In the genomic region with DNA sequence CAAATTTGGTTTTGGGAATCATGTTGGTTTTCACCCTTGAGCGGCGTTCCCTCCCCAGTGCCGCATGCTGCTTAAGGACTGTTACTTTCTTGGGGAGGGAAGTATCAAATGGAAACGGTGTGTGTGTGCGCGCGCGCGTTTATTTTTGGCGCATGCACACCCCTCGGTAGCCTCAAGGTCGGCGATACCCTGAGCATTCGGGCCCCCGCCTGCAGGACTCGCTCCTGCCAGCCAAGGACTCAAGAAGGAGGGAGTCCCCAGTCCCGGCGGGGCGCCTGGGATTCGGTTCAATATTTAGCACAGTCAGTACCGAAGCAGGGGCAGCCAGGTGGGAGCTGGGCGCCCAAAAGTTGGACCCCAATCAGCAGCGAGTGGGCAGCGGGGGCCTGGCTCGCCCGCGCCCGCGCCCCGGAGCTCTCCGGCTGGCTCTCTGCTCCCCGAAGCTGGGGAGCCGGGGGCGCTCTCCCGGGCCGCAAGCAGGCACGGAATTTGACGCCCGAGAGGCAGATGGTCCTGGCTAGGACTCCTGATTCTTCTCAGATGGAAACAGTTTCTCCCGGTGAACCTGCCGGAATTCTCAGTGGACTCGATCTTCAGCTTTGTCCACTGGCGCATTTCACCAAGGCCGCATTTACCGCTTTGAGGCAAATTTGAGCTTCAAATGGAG, we compare ENCODE assay signal across 8 cellular contexts.
DNase-seq lines count a peak whose midpoint lies in the region; ATAC-seq and TF ChIP-seq lines count a peak whose summit lies in the region.

No MANE protein-coding gene starts in this region.

- TF ChIP-seq EP300 in stomach (IDR thresholded peaks at IDR 0.05), result no peak

- peak overlapping the region; percentile 96 for H3K4me2 ChIP-seq in IMR-90 (ENCODE audit: low read depth, low read length)

- no peaks in the 10 kb centered on the region for H3K9me1 ChIP-seq in IMR-90 (ENCODE audit: insufficient read depth, low read length)

- no peak overlapping the region for H4K91ac ChIP-seq in IMR-90 (ENCODE audit: insufficient read depth, low read depth, low read length)

- no peak overlapping the region for H2AK5ac ChIP-seq in IMR-90 (ENCODE audit: low read depth, low read length)

- CTCF ChIA-PET in IMR-90 (lab: Yijun Ruan, JAX), result interaction anchor here (0.6 to 1.0 kb wide), 6 partner anchors 10 to 444 kb away, joined by 3 to 8 read pairs (median 4); no protein-coding TSS in a partner anchor

- no peak overlapping the region for H2AK9ac ChIP-seq in IMR-90 (replicated peaks; ENCODE audit: low read depth, low read length, poor library complexity)

- H3K27ac ChIP-seq in IMR-90 (ENCODE audit: insufficient read depth, low read length) (no peak overlapping the region), dorsolateral prefrontal cortex (peak overlapping the region in 12 of 59 donors; percentile 10 to 65 (median 37)), stomach (peak overlapping the region in 2 of 5 donors; percentile 3 to 35)

- H3K9ac ChIP-seq in IMR-90 (ENCODE audit: low read depth, low read length), result no peak overlapping the region

- H2BK120ac ChIP-seq in IMR-90 (ENCODE audit: low read depth, low read length), result no peak overlapping the region

- DNase-seq in IMR-90 (peak; percentile 1), dorsolateral prefrontal cortex (peak in 9 of 10 donors; percentile 18 to 53 (median 31)), left kidney (ENCODE audit: low read depth, low spot score) (peak; percentile 63), stomach (no peak), HCEC 1CT (no peak), medulla oblongata (ENCODE audit: extremely low spot score) (no peak), AG08396 (ENCODE audit: low spot score) (no peak)

- no peak overlapping the region for H2BK20ac ChIP-seq in IMR-90 (ENCODE audit: low read depth, low read length)

- TF ChIP-seq RAD21 in IMR-90 (IDR thresholded peaks at IDR 0.05; ENCODE audit: low read length), result no peak

- ATAC-seq in IMR-90 (ENCODE audit: low read depth) (peak; percentile 38), esophagus mucosa (no peak)

- TF ChIP-seq CTCF in IMR-90 (conservative IDR thresholded peaks at IDR 0.05; ENCODE audit: low read depth, low read length), result no peak
- TF ChIP-seq CTCF in dorsolateral prefrontal cortex (IDR thresholded peaks at IDR 0.05 in 54 of 56, conservative IDR thresholded peaks at IDR 0.05 in 2 of 56; ENCODE audit: low read depth in 1 of 56, partially characterized antibody in 56 of 56), result no peak
- TF ChIP-seq CTCF in stomach (IDR thresholded peaks at IDR 0.05), result no peak

- TF ChIP-seq POLR2A in IMR-90 (IDR thresholded peaks at IDR 0.05; ENCODE audit: low read depth, low read length) (no peak), stomach (IDR thresholded peaks at IDR 0.05) (no peak)

- H3K4me3 ChIP-seq in IMR-90 (ENCODE audit: insufficient read depth, low read depth, low read length) (peak overlapping the region; percentile 47), dorsolateral prefrontal cortex (peak overlapping the region; percentile 37 to 71 (median 59)), stomach (peak overlapping the region; percentile 44 to 52 (median 48))

- no peaks in the 10 kb centered on the region for H3K9me3 ChIP-seq in IMR-90 (ENCODE audit: control insufficient read depth, insufficient read depth, low read length)
- H3K9me3 ChIP-seq in stomach, result no peaks in the 10 kb centered on the region

- dilution Hi-C loops in IMR-90 (cut with HindIII; ENCODE audit: low sequenced_read_pairs, unreplicated experiment), result no loop called here

- POLR2A ChIA-PET in IMR-90 (lab: Charles Lee; ENCODE audit: unreplicated experiment), result no interaction called here

- no peaks in the 10 kb centered on the region for H3K79me1 ChIP-seq in IMR-90 (ENCODE audit: low read depth in 1 of 2, low read length in 2 of 2)

- H3K27me3 ChIP-seq in IMR-90 (ENCODE audit: control insufficient read depth, insufficient read depth, low read length) (peaks cover 54% of the 10 kb centered on the region), dorsolateral prefrontal cortex (peaks cover 0 to 15% (median 0%) of the 10 kb centered on the region in 45 donors), stomach (peaks cover 0 to 29% (median 24%) of the 10 kb centered on the region in 3 donors)

- H3K36me3 ChIP-seq in IMR-90 (ENCODE audit: control insufficient read depth, insufficient read depth, low read length) (no peaks in the 10 kb centered on the region), stomach (no peaks in the 10 kb centered on the region)

- no peak overlapping the region for H2BK5ac ChIP-seq in IMR-90 (ENCODE audit: low read depth, low read length, poor library complexity, severe bottlenecking)

- H4K20me1 ChIP-seq in IMR-90 (ENCODE audit: insufficient read depth, low read length), result no peaks in the 10 kb centered on the region

- no peak overlapping the region for H3K14ac ChIP-seq in IMR-90 (replicated peaks; ENCODE audit: low read depth, low read length)

- H3K4me1 ChIP-seq in IMR-90 (ENCODE audit: control insufficient read depth, insufficient read depth, low read length), result no peaks in the 10 kb centered on the region
- H3K4me1 ChIP-seq in stomach, result peaks cover 4 to 29% (median 18%) of the 10 kb centered on the region in 4 donors

- 3% methylated on average over 25 of the region's 45 CpGs; no CpG with 5 or more reads in 1 of the 2 experiments for WGBS in IMR-90 (ENCODE audit: extremely low coverage in 2 of 2, insufficient read length in 1 of 2), 2 experiments
- WGBS in stomach, 5 donors, result 4 to 12% (median 4%) methylated on average over 27 to 45 of the region's 45 CpGs

- H3K56ac ChIP-seq in IMR-90 (ENCODE audit: extremely low read depth, insufficient read depth, low read length), result no peak overlapping the region

- no TSS peak for BruUV-seq in IMR-90 (replicated peaks; lab: Mats Ljungman, UMichigan)

- H4K5ac ChIP-seq in IMR-90 (ENCODE audit: low read depth, low read length), result no peak overlapping the region

- H4K8ac ChIP-seq in IMR-90 (ENCODE audit: low read depth in 2 of 2, low read length in 2 of 2), result no peak overlapping the region

- peak overlapping the region; percentile 81 for H2AFZ ChIP-seq in IMR-90 (replicated peaks; ENCODE audit: low read length, poor library complexity)

- intact Hi-C loops in IMR-90 (cut with micrococcal nuclease) (no loop called here), dorsolateral prefrontal cortex (cut with DNase I) (loop anchor here in 1 of 2 donors (10.0 kb wide), 1 partner anchor 309 kb away; a partner anchor contains a TSS), stomach (cut with DNase I; ENCODE audit: low total_unique reads) (no loop called here)

- H2BK15ac ChIP-seq in IMR-90 (ENCODE audit: low read depth, low read length), result no peak overlapping the region

- H3K4ac ChIP-seq in IMR-90 (ENCODE audit: low read depth, low read length), result no peak overlapping the region

- H3K18ac ChIP-seq in IMR-90 (ENCODE audit: low read depth, low read length), result no peak overlapping the region

- in situ Hi-C loops in IMR-90 (cut with MboI; ENCODE audit: low sequenced_read_pairs), result no loop called here

- no peak overlapping the region for H3K23ac ChIP-seq in IMR-90 (ENCODE audit: low read depth, low read length)

TF ChIP-seq in IMR-90, 13 proteins besides CTCF, POLR2A, EP300 and RAD21:
- TF ChIP-seq MAFK (IDR thresholded peaks at IDR 0.05; ENCODE audit: low read depth, low read length) (no peak), SMC3 (IDR thresholded peaks at IDR 0.05; ENCODE audit: low read depth, low read length) (no peak), BHLHE40 (IDR thresholded peaks at IDR 0.05; ENCODE audit: low read depth, low read length) (no peak), CEBPB (IDR thresholded peaks at IDR 0.05; ENCODE audit: low read depth, low read length) (no peak), MAZ (IDR thresholded peaks at IDR 0.05; ENCODE audit: borderline replicate concordance, low read depth, low read length) (no peak), RCOR1 (IDR thresholded peaks at IDR 0.05; ENCODE audit: insufficient replicate concordance, low read length) (no peak), RFX5 (IDR thresholded peaks at IDR 0.05; ENCODE audit: low read depth, low read length) (no peak), CHD1 (IDR thresholded peaks at IDR 0.05; ENCODE audit: low read depth, low read length) (no peak), FOS (IDR thresholded peaks at IDR 0.05; ENCODE audit: low read depth, low read length) (no peak), MXI1 (IDR thresholded peaks at IDR 0.05; ENCODE audit: borderline replicate concordance, low read depth, low read length) (no peak), NFE2L2 (IDR thresholded peaks at IDR 0.05; ENCODE audit: low read depth, low read length) (no peak)
- TF ChIP-seq, protein P1, sequence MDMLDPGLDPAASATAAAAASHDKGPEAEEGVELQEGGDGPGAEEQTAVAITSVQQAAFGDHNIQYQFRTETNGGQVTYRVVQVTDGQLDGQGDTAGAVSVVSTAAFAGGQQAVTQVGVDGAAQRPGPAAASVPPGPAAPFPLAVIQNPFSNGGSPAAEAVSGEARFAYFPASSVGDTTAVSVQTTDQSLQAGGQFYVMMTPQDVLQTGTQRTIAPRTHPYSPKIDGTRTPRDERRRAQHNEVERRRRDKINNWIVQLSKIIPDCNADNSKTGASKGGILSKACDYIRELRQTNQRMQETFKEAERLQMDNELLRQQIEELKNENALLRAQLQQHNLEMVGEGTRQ (IDR thresholded peaks at IDR 0.05; ENCODE audit: low read depth, low read length), result no peak
- TF ChIP-seq, protein P2, sequence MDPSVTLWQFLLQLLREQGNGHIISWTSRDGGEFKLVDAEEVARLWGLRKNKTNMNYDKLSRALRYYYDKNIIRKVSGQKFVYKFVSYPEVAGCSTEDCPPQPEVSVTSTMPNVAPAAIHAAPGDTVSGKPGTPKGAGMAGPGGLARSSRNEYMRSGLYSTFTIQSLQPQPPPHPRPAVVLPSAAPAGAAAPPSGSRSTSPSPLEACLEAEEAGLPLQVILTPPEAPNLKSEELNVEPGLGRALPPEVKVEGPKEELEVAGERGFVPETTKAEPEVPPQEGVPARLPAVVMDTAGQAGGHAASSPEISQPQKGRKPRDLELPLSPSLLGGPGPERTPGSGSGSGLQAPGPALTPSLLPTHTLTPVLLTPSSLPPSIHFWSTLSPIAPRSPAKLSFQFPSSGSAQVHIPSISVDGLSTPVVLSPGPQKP (IDR thresholded peaks at IDR 0.05; ENCODE audit: borderline replicate concordance, low read depth, low read length), result no peak

Comparison
In these comparisons a context has a peak if more than half of its experiments do, and no peak if none do; other contexts are left out.
1. DNase-seq: peak in IMR-90 (single experiment), dorsolateral prefrontal cortex (9 of 10) and left kidney (single experiment); none in stomach (single experiment), HCEC 1CT (single experiment), medulla oblongata (single experiment) and AG08396 (single experiment).
2. Peak in every context shown above with its lines, with median percentiles within 50 percentile points of each other: H3K4me3 ChIP-seq.